ENCODE assay signal across 8 cellular contexts in genomic region chr20:13458860-13459451, GRCh38.
DNase-seq lines count a peak whose midpoint lies in the region; ATAC-seq and TF ChIP-seq lines count a peak whose summit lies in the region.

No MANE protein-coding gene starts in this region.

- H3K79me1 ChIP-seq in trophoblast cell (ENCODE audit: low read length), result no peaks in the 10 kb centered on the region

- ATAC-seq in GM19438 (IDR thresholded peaks at IDR 0.05; ENCODE audit: low read depth, unreplicated experiment), result peak; percentile 93
- ATAC-seq in HG03439 (IDR thresholded peaks at IDR 0.05; ENCODE audit: unreplicated experiment), result peak; percentile 85

- intact Hi-C loops in esophagus squamous epithelium (cut with DNase I), result no loop called here

- no peak overlapping the region for H4K91ac ChIP-seq in trophoblast cell (ENCODE audit: low read depth, low read length)

- no peak overlapping the region for H3K4ac ChIP-seq in trophoblast cell (ENCODE audit: low read depth, low read length)

- no peak overlapping the region for H2BK5ac ChIP-seq in trophoblast cell (ENCODE audit: low read depth, low read length, poor library complexity)

- no peak overlapping the region for H2BK120ac ChIP-seq in trophoblast cell (ENCODE audit: insufficient read depth, low read length, poor library complexity)

- H4K20me1 ChIP-seq in OCI-LY3 (ENCODE audit: insufficient read depth, low read length), result peaks cover 3% of the 10 kb centered on the region; the same call in 1 of the 2 replicates

- no peaks in the 10 kb centered on the region for H3K27me3 ChIP-seq in OCI-LY3 (ENCODE audit: low read depth, low read length)
- no peaks in the 10 kb centered on the region for H3K27me3 ChIP-seq in esophagus squamous epithelium
- no peaks in the 10 kb centered on the region for H3K27me3 ChIP-seq in trophoblast cell (ENCODE audit: insufficient read depth, low read length)

- no peaks in the 10 kb centered on the region for H3K36me3 ChIP-seq in OCI-LY3 (replicated peaks; ENCODE audit: low read depth, low read length)
- no peaks in the 10 kb centered on the region for H3K36me3 ChIP-seq in esophagus squamous epithelium
- no peaks in the 10 kb centered on the region for H3K36me3 ChIP-seq in trophoblast cell (ENCODE audit: control insufficient read depth in 1 of 2, insufficient read depth in 2 of 2, low read length in 2 of 2)

- H3K23ac ChIP-seq in trophoblast cell (ENCODE audit: low read length), result no peak overlapping the region

- no peak overlapping the region for H3K9ac ChIP-seq in OCI-LY3 (ENCODE audit: low read length)
- H3K9ac ChIP-seq in trophoblast cell (ENCODE audit: low read length), result no peak overlapping the region

- no peak overlapping the region for H3K4me3 ChIP-seq in OCI-LY3 (ENCODE audit: low read length)
- H3K4me3 ChIP-seq in esophagus squamous epithelium, result no peak overlapping the region
- H3K4me3 ChIP-seq in trophoblast cell (ENCODE audit: low read depth, low read length), result no peak overlapping the region

- H3K4me2 ChIP-seq in OCI-LY3 (ENCODE audit: low read length) (no peak overlapping the region), trophoblast cell (ENCODE audit: low read length) (no peak overlapping the region)

- TF ChIP-seq POLR2A in esophagus squamous epithelium (IDR thresholded peaks at IDR 0.05), result no peak

- H3K27ac ChIP-seq in OCI-LY3 (ENCODE audit: low read length) (no peak overlapping the region), esophagus squamous epithelium (no peak overlapping the region), trophoblast cell (ENCODE audit: low read depth, low read length) (no peak overlapping the region)

- no peak overlapping the region for H2AK5ac ChIP-seq in trophoblast cell (ENCODE audit: low read length)

- no peak overlapping the region for H3K18ac ChIP-seq in trophoblast cell (ENCODE audit: low read length)

- 75 to 81% methylated on average over 3 of the region's 3 CpGs for WGBS in esophagus squamous epithelium, 2 donors
- WGBS in trophoblast cell (ENCODE audit: extremely low coverage, insufficient coverage, insufficient read length), result no CpG with 5 or more reads among the region's 3 CpGs

- DNase-seq in GM03348 (ENCODE audit: low spot score) (peak; percentile 60), esophagus squamous epithelium (lab: John Stamatoyannopoulos, UW) (no peak), trophoblast cell (peak; percentile 36 to 55), activated gamma-delta T cell treated with Interleukin-2 at 50 U/mL for 16 hours (no peak)
- no peak for DNase-seq in activated effector memory CD4-positive, alpha-beta T cell treated with Interleukin-2 at 50 U/mL for 16 hours

- H3K14ac ChIP-seq in trophoblast cell (ENCODE audit: low read length), result no peak overlapping the region

- H3K9me3 ChIP-seq in OCI-LY3 (ENCODE audit: insufficient read depth, low read length) (no peaks in the 10 kb centered on the region), esophagus squamous epithelium (no peaks in the 10 kb centered on the region), trophoblast cell (ENCODE audit: insufficient read depth, low read depth, low read length) (no peaks in the 10 kb centered on the region)

- TF ChIP-seq CTCF in OCI-LY3 (IDR thresholded peaks at IDR 0.05; ENCODE audit: low read depth, low read length) (peak; percentile 93), esophagus squamous epithelium (IDR thresholded peaks at IDR 0.05) (peak; percentile 18 to 73 (median 52))

- no peak overlapping the region for H4K8ac ChIP-seq in trophoblast cell (ENCODE audit: low read depth, low read length)

- no peak overlapping the region for H2BK12ac ChIP-seq in trophoblast cell (ENCODE audit: low read length)

- H2AFZ ChIP-seq in OCI-LY3 (ENCODE audit: low read depth, low read length) (no peak overlapping the region), trophoblast cell (ENCODE audit: insufficient read depth, low read length, poor library complexity) (no peak overlapping the region)

- H4K12ac ChIP-seq in trophoblast cell (ENCODE audit: low read depth, low read length), result no peak overlapping the region

- H3K79me2 ChIP-seq in OCI-LY3 (ENCODE audit: low read length), result no peaks in the 10 kb centered on the region
- no peaks in the 10 kb centered on the region for H3K79me2 ChIP-seq in trophoblast cell (ENCODE audit: control insufficient read depth, insufficient read depth, low read length, poor library complexity)

- H3K4me1 ChIP-seq in OCI-LY3 (ENCODE audit: low read length) (no peaks in the 10 kb centered on the region), esophagus squamous epithelium (no peaks in the 10 kb centered on the region), trophoblast cell (ENCODE audit: control insufficient read depth in 1 of 2, insufficient read depth in 2 of 2, low read length in 2 of 2) (no peaks in the 10 kb centered on the region)

Comparison
In these comparisons a context has a peak if more than half of its experiments do, and no peak if none do; other contexts are left out.
1. DNase-seq: peak in GM03348 (single experiment) and trophoblast cell (2 of 2); none in esophagus squamous epithelium (single experiment), activated gamma-delta T cell treated with Interleukin-2 at 50 U/mL for 16 hours (single experiment) and activated effector memory CD4-positive, alpha-beta T cell treated with Interleukin-2 at 50 U/mL for 16 hours (single experiment).